16 cellular contexts compared by ENCODE assay signal in the genomic region with DNA sequence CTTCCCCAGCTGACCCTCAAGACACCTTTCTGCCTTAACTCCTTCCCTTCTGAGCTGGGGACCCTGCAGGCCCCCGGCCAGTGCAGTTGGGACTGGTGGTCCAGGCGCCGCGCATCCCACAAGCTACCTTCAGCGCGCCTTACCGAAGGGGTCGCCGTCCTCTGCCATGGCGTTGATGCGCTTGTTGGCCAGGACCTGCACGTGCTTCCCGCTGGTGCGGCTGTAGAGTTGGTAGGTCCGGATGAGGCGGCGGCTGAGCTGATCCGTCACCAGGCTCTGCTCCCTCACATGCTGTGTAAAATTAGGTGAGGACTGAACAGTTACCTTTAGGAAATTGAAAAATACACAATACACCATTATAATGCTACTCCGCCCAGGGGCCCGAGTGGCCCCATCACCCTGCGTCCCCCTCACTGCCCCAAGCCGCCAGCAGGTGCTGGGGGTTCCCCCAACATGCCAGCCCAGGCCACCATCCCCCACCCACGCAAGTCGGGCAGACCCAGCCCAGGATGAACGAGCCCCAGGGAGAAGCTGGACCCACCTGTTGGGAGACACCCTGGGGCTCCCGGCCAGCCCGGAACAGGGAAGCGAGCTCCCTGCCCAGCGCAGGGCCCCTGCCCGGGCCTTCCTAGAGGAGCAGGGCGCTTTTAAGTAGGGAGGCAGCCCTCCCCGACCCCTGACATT. TPM values are rescaled to one million over a fixed set of nuclear protein-coding genes. Genes with fewer than 3 reads are reported as not detected.
A peak's percentile ranks its signal among the peaks of the same experiment; 100 is the strongest.
DNase-seq lines count a peak whose midpoint lies in the region; ATAC-seq, FAIRE-seq and TF ChIP-seq lines count a peak whose summit lies in the region.
"Had no signal": no experiment of that assay in that cellular context is flagged by ENCODE, and none has a peak within 500 bp of the region (broad histone marks: within the 10 kb centered on the region; RNA-seq: fewer than 3 reads in every experiment).

No MANE protein-coding gene starts in this region.

- H3K4me2 ChIP-seq in endothelial cell of umbilical vein (ENCODE audit: insufficient read depth, low read length) = no peak overlapping the region
- no peak overlapping the region for H3K4me2 ChIP-seq in osteoblast (ENCODE audit: insufficient read depth, low read length)

- peaks cover 20% of the 10 kb centered on the region for H3K4me1 ChIP-seq in CD8-positive, alpha-beta memory T cell (ENCODE audit: insufficient read depth, low read length)
- H3K4me1 ChIP-seq in HEK293 (ENCODE audit: control insufficient read depth, insufficient read depth, low read length) (peaks cover 5% of the 10 kb centered on the region), endothelial cell of umbilical vein (ENCODE audit: control insufficient read depth, extremely low read depth, insufficient read depth, low read length) (peaks cover 10% of the 10 kb centered on the region), osteoblast (ENCODE audit: insufficient read depth, low read length) (peaks cover 3% of the 10 kb centered on the region), vagina (peaks cover 39% of the 10 kb centered on the region)

- no peaks in the 10 kb centered on the region for H3K9me3 Mint-ChIP-seq in CD8-positive, alpha-beta memory T cell
- H3K9me3 Mint-ChIP-seq: CD4-positive, CD25-positive, alpha-beta regulatory T cell had no signal

- in situ Hi-C loops in ACHN (cut with HindIII; ENCODE audit: low pct_ligation_motif_present, low pct_unique_long_range_greater_than_20kb, low sequenced_read_pairs) = no loop called here

- TF ChIP-seq POLR2A in endothelial cell of umbilical vein (IDR thresholded peaks at IDR 0.05; ENCODE audit: low read depth, low read length) (no peak), vagina (IDR thresholded peaks at IDR 0.05) (no peak)

- H3K4me3 ChIP-seq in CD8-positive, alpha-beta memory T cell (ENCODE audit: low read length) = no peak overlapping the region
- H3K4me3 ChIP-seq in HEK293 (ENCODE audit: low read depth, low read length) (no peak overlapping the region), endothelial cell of umbilical vein (replicated peaks in 1 of 3; ENCODE audit: insufficient read depth in 1 of 3, low read depth in 1 of 3, low read length in 3 of 3) (no peak overlapping the region), osteoblast (ENCODE audit: insufficient read depth, low read length) (no peak overlapping the region), vagina (no peak overlapping the region)

- no peak for ATAC-seq in HG03520 (IDR thresholded peaks at IDR 0.05; ENCODE audit: unreplicated experiment)
- ATAC-seq: activated CD4-positive, CD25-positive, alpha-beta regulatory T cell treated with anti-CD3 and anti-CD28 coated beads, Interleukin-2, amount 50 U/mL, for 24 hours; right cardiac atrium had no signal

- H3K36me3 Mint-ChIP-seq in CD8-positive, alpha-beta memory T cell = peaks cover 0 to 1% (median 0%) of the 10 kb centered on the region in 3 donors
- H3K36me3 Mint-ChIP-seq: CD4-positive, CD25-positive, alpha-beta regulatory T cell had no signal

- H3K9ac ChIP-seq in endothelial cell of umbilical vein (replicated peaks; ENCODE audit: extremely low read depth, insufficient read depth, low read length) = no peak overlapping the region

- H3K36me3 ChIP-seq in CD8-positive, alpha-beta memory T cell (ENCODE audit: insufficient read depth, low read length) = no peaks in the 10 kb centered on the region
- H3K36me3 ChIP-seq in HEK293 (ENCODE audit: control insufficient read depth in 2 of 2, insufficient read depth in 1 of 2, low read length in 2 of 2) (no peaks in the 10 kb centered on the region), endothelial cell of umbilical vein (ENCODE audit: control insufficient read depth in 2 of 2, extremely low read depth in 1 of 2, insufficient read depth in 2 of 2, low read length in 2 of 2) (no peaks in the 10 kb centered on the region), osteoblast (ENCODE audit: insufficient read depth, low read length) (no peaks in the 10 kb centered on the region), vagina (no peaks in the 10 kb centered on the region)

- CTCF ChIA-PET in CD8-positive, alpha-beta memory T cell (lab: Charles Lee) = interaction anchor here (1.7 kb wide), 1 partner anchor 61 kb away, joined by 5 read pairs; no protein-coding TSS in a partner anchor
- CTCF ChIA-PET in HEK293 (lab: Yijun Ruan, JAX) (interaction anchor here (0.6 to 1.0 kb wide), 4 partner anchors 10 to 479 kb away, joined by 3 to 9 read pairs (median 4); no protein-coding TSS in a partner anchor), endothelial cell of umbilical vein (lab: Charles Lee) (interaction anchor here (1.4 to 3.5 kb wide), 3 partner anchors 65 to 172 kb away, joined by 3 to 19 read pairs (median 4); no protein-coding TSS in a partner anchor)

- intact Hi-C loops in endothelial cell of umbilical vein (cut with micrococcal nuclease) = no loop called here
- intact Hi-C loops in vagina (cut with DNase I) = loop anchor here (10.0 kb wide), 1 partner anchor 170 kb away; no protein-coding TSS in a partner anchor

- dilution Hi-C loops in endothelial cell of umbilical vein (cut with MboI; ENCODE audit: extremely low pct_ligation_motif_present, low sequenced_read_pairs) = no loop called here

- no peaks in the 10 kb centered on the region for H3K9me3 ChIP-seq in CD8-positive, alpha-beta memory T cell (ENCODE audit: low read length)
- no peaks in the 10 kb centered on the region for H3K9me3 ChIP-seq in HEK293 (ENCODE audit: control insufficient read depth, insufficient read depth, low read depth, low read length)
- H3K9me3 ChIP-seq in endothelial cell of umbilical vein (replicated peaks; ENCODE audit: control insufficient read depth, insufficient read depth, low read length) = no peaks in the 10 kb centered on the region
- no peaks in the 10 kb centered on the region for H3K9me3 ChIP-seq in osteoblast (ENCODE audit: low read depth, low read length)
- H3K9me3 ChIP-seq in vagina = no peaks in the 10 kb centered on the region

- DNase-seq in CD8-positive, alpha-beta memory T cell = no peak
- DNase-seq in endothelial cell of umbilical vein (ENCODE audit: low read depth, low spot score) = no peak
- DNase-seq in osteoblast (ENCODE audit: insufficient read length, low spot score, missing footprints) = peak; percentile 83
- DNase-seq in ACHN = no peak
- no peak for DNase-seq in vagina (ENCODE audit: extremely low spot score in 2 of 2)
- DNase-seq in COLO829 (ENCODE audit: low spot score) = no peak
- DNase-seq: activated gamma-delta T cell, erythroblast, Kasumi-1, NCI-H187 treated with DMSO at 0.1 percent for 48 hours had no signal

- H4K20me1 ChIP-seq in endothelial cell of umbilical vein (replicated peaks; ENCODE audit: control insufficient read depth, extremely low read depth, insufficient read depth, low read length) = no peaks in the 10 kb centered on the region
- H4K20me1 ChIP-seq in osteoblast (ENCODE audit: insufficient read depth, low read length) = peaks cover 14% of the 10 kb centered on the region

- peaks cover 25 to 47% (median 25%) of the 10 kb centered on the region in 3 donors for H3K4me1 Mint-ChIP-seq in CD8-positive, alpha-beta memory T cell

- no peak overlapping the region for H3K27ac ChIP-seq in CD8-positive, alpha-beta memory T cell (ENCODE audit: low read depth, low read length)
- no peak overlapping the region for H3K27ac ChIP-seq in HEK293 (ENCODE audit: extremely low read depth, low read depth, low read length)
- no peak overlapping the region for H3K27ac ChIP-seq in endothelial cell of umbilical vein (ENCODE audit: insufficient read depth, low read depth, low read length)
- no peak overlapping the region for H3K27ac ChIP-seq in osteoblast (ENCODE audit: low read depth, low read length)
- H3K27ac ChIP-seq in vagina = no peak overlapping the region

- H2AFZ ChIP-seq in endothelial cell of umbilical vein (ENCODE audit: low read depth, low read length) (no peak overlapping the region), osteoblast (ENCODE audit: low read length) (no peak overlapping the region)

- H3K9me1 ChIP-seq in endothelial cell of umbilical vein (replicated peaks; ENCODE audit: control insufficient read depth, extremely low read depth, insufficient read depth, low read length) = no peaks in the 10 kb centered on the region

- no peaks in the 10 kb centered on the region for H3K79me2 ChIP-seq in endothelial cell of umbilical vein (ENCODE audit: control insufficient read depth, insufficient read depth, low read length)
- no peaks in the 10 kb centered on the region for H3K79me2 ChIP-seq in osteoblast (ENCODE audit: insufficient read depth, low read length)

- peaks cover 48 to 69% of the 10 kb centered on the region in 2 donors for H3K27me3 Mint-ChIP-seq in CD8-positive, alpha-beta memory T cell

- FAIRE-seq in endothelial cell of umbilical vein (lab: Jason Lieb, UNC) = no peak
- FAIRE-seq: bronchial epithelial cell had no signal

- H3K4me3 Mint-ChIP-seq in CD8-positive, alpha-beta memory T cell = peak overlapping the region; percentile 46 to 73 (median 58)

- TF ChIP-seq CTCF in HEK293 (tag by site-specific recombination; IDR thresholded peaks at IDR 0.05) (no peak), endothelial cell of umbilical vein (IDR thresholded peaks at IDR 0.05; ENCODE audit: extremely low read depth in 1 of 2, insufficient read depth in 1 of 2, low read depth in 1 of 2, low read length in 2 of 2) (no peak), osteoblast (IDR thresholded peaks at IDR 0.05; ENCODE audit: extremely low read depth, low read depth, low read length) (no peak), vagina (IDR thresholded peaks at IDR 0.05) (no peak)

- no TSS peak for BruUV-seq in endothelial cell of umbilical vein (replicated peaks; lab: Mats Ljungman, UMichigan)

- POLR2A ChIA-PET in CD8-positive, alpha-beta memory T cell (lab: Charles Lee) = interaction anchor here (0.6 to 1.2 kb wide), 2 partner anchors 43 to 95 kb away, joined by 3 read pairs; a partner anchor contains a TSS
- POLR2A ChIA-PET in HEK293 (lab: Yijun Ruan, JAX) (interaction anchor here (0.6 kb wide), 1 partner anchor 1783 kb away, joined by 4 read pairs; no protein-coding TSS in a partner anchor), endothelial cell of umbilical vein (lab: Charles Lee) (no interaction called here)

- peak overlapping the region in 1 of 8 donors; percentile 47 for H3K27ac Mint-ChIP-seq in CD8-positive, alpha-beta memory T cell
- H3K27ac Mint-ChIP-seq: CD4-positive, CD25-positive, alpha-beta regulatory T cell had no signal

- peaks cover 52% of the 10 kb centered on the region for H3K27me3 ChIP-seq in CD8-positive, alpha-beta memory T cell (ENCODE audit: insufficient read depth, low read length, poor library complexity, severe bottlenecking)
- H3K27me3 ChIP-seq in endothelial cell of umbilical vein (ENCODE audit: control insufficient read depth in 2 of 2, insufficient read depth in 2 of 2, low read length in 2 of 2) = peaks cover 58 to 75% of the 10 kb centered on the region in 2 experiments
- H3K27me3 ChIP-seq in osteoblast (ENCODE audit: insufficient read depth, low read length) = peaks cover 51% of the 10 kb centered on the region
- H3K27me3 ChIP-seq in vagina = peaks cover 8% of the 10 kb centered on the region

RNA-seq across cellular contexts. Expression of a gene that starts 1.2 kb away (rescaled TPM):
- not detected for total RNA-seq in CD8-positive, alpha-beta memory T cell
- polyA plus RNA-seq in CD8-positive, alpha-beta memory T cell = not detected
- total RNA-seq in endothelial cell of umbilical vein (0.39 and 0.44 TPM in 2 replicates), osteoblast (not detected in 2 replicates), vagina (not detected)
- polyA plus RNA-seq in endothelial cell of umbilical vein = not detected in 2 replicates
- not detected in 2 replicates for polyA plus RNA-seq in endothelial cell of umbilical vein (2011; cell fraction: cytosol; rRNA removed)
- 0.31 and 0.62 TPM in 2 replicates for polyA plus RNA-seq in endothelial cell of umbilical vein (2011; cell fraction: nucleus; rRNA removed)
- polyA plus RNA-seq in endothelial cell of umbilical vein (2012) = not detected in 2 replicates
- polyA minus RNA-seq in endothelial cell of umbilical vein = not detected in 2 replicates
- polyA minus RNA-seq in endothelial cell of umbilical vein (2011; cell fraction: cytosol; rRNA and poly(A)+ RNA removed) = not detected
- not detected in 2 replicates for polyA minus RNA-seq in endothelial cell of umbilical vein (2011; cell fraction: nucleus; rRNA and poly(A)+ RNA removed)
- total RNA-seq: CD4-positive, CD25-positive, alpha-beta regulatory T cell; right cardiac atrium had no signal
- polyA plus RNA-seq: CD4-positive, CD25-positive, alpha-beta regulatory T cell; right cardiac atrium had no signal

RNA-seq across cellular contexts. Expression of a gene that starts 8.5 kb away (rescaled TPM):
- 100 to 1,000 TPM; 209 to 217 TPM for total RNA-seq in CD8-positive, alpha-beta memory T cell
- 7.5 TPM for polyA plus RNA-seq in CD8-positive, alpha-beta memory T cell
- total RNA-seq in endothelial cell of umbilical vein (55.4 and 60.7 TPM in 2 replicates), osteoblast (47.7 and 64.8 TPM in 2 replicates), vagina (39.5 TPM)
- 48.1 and 71.3 TPM in 2 replicates for polyA plus RNA-seq in endothelial cell of umbilical vein
- 77.9 and 93.3 TPM in 2 replicates for polyA plus RNA-seq in endothelial cell of umbilical vein (2011; cell fraction: cytosol; rRNA removed)
- 32.4 and 35.6 TPM in 2 replicates for polyA plus RNA-seq in endothelial cell of umbilical vein (2011; cell fraction: nucleus; rRNA removed)
- 72.5 and 87.9 TPM in 2 replicates for polyA plus RNA-seq in endothelial cell of umbilical vein (2012)
- polyA minus RNA-seq in endothelial cell of umbilical vein = 26.1 and 37.3 TPM in 2 replicates
- polyA minus RNA-seq in endothelial cell of umbilical vein (2011; cell fraction: cytosol; rRNA and poly(A)+ RNA removed) = 35.7 TPM
- 6.0 and 7.1 TPM in 2 replicates for polyA minus RNA-seq in endothelial cell of umbilical vein (2011; cell fraction: nucleus; rRNA and poly(A)+ RNA removed)

RNA-seq across cellular contexts. Expression of a gene that starts 43.5 kb away (rescaled TPM):
- 100 to 1,000 TPM in 1 of 2 experiments, 10 to 100 TPM in 1; 95.8 to 109 TPM for total RNA-seq in CD8-positive, alpha-beta memory T cell
- polyA plus RNA-seq in CD8-positive, alpha-beta memory T cell = 45.7 TPM
- total RNA-seq in endothelial cell of umbilical vein (113 and 118 TPM in 2 replicates), osteoblast (115 and 121 TPM in 2 replicates), vagina (125 TPM)
- polyA plus RNA-seq in endothelial cell of umbilical vein = 21.6 and 30.8 TPM in 2 replicates
- 22.9 and 25.5 TPM in 2 replicates for polyA plus RNA-seq in endothelial cell of umbilical vein (2011; cell fraction: cytosol; rRNA removed)
- 212 and 252 TPM in 2 replicates for polyA plus RNA-seq in endothelial cell of umbilical vein (2011; cell fraction: nucleus; rRNA removed)
- 82.7 and 99.0 TPM in 2 replicates for polyA plus RNA-seq in endothelial cell of umbilical vein (2012)
- polyA minus RNA-seq in endothelial cell of umbilical vein = 84.4 and 102 TPM in 2 replicates
- 23.2 TPM for polyA minus RNA-seq in endothelial cell of umbilical vein (2011; cell fraction: cytosol; rRNA and poly(A)+ RNA removed)
- 122 and 181 TPM in 2 replicates for polyA minus RNA-seq in endothelial cell of umbilical vein (2011; cell fraction: nucleus; rRNA and poly(A)+ RNA removed)
